26 cellular contexts compared by ENCODE assay signal in the genomic region with DNA sequence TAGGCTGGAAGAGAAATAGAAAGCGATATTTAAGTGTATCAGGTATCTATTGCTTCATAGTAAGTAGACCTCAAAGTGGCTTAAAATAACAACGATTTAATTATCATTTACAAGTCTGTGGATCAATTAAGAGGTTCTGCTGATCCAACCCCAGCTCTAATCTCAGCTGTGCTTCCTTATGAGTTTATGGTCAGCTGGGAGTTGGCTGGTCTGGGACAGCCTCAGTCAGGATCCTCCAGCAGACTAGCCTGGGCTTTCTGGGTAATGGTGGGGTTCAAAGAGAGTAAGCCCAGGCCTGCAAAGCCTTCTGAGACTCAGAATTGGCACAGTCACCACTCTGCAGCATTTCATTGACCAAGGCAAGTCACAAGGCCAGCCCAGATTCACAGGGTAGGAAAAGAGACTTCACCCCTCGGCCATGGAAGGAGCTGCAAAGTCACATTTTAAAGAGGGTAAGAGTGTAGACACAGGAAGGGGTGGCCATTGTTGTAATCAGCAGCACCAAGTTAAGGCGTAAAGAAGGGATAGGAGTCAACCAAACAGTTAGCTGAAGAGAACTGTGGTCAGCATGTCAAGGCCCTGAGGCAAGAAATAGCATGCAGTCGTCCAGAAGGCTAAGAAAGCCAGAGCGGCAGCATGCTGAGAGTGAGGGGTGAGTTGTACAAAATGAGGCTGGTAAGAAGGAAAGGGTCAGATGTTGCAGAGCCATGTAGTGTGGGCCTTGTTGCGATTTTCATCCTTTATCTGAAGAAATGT.
DNase-seq lines count a peak whose midpoint lies in the region; ATAC-seq lines count a peak whose summit lies in the region.
"Had no signal": no experiment of that assay in that cellular context is flagged by ENCODE, and none has a peak within 500 bp of the region (broad histone marks: within the 10 kb centered on the region; RNA-seq: fewer than 3 reads in every experiment).

No MANE protein-coding gene starts in this region.

- POLR2A ChIA-PET in naive thymus-derived CD4-positive, alpha-beta T cell (lab: Charles Lee): interaction anchor here (0.7 to 6.5 kb wide), 11 partner anchors 10 to 380 kb away, joined by 3 to 28 read pairs (median 3); no protein-coding TSS in a partner anchor

- no peaks in the 10 kb centered on the region for H3K27me3 Mint-ChIP-seq in stimulated activated naive CD8-positive, alpha-beta T cell treated with anti-CD3 and anti-CD28 coated beads, Interleukin-15, amount 100 ng/mL, for 72 hours
- no peaks in the 10 kb centered on the region for H3K27me3 Mint-ChIP-seq in naive thymus-derived CD4-positive, alpha-beta T cell
- H3K27me3 Mint-ChIP-seq: B cell had no signal

- no peak overlapping the region for H3K27ac ChIP-seq in naive thymus-derived CD4-positive, alpha-beta T cell (ENCODE audit: low read depth, low read length)

- peaks cover 81% of the 10 kb centered on the region for H3K4me1 Mint-ChIP-seq in stimulated activated naive CD8-positive, alpha-beta T cell treated with anti-CD3 and anti-CD28 coated beads, Interleukin-15, amount 100 ng/mL, for 72 hours
- H3K4me1 Mint-ChIP-seq in naive thymus-derived CD4-positive, alpha-beta T cell: peaks cover 30 to 91% (median 79%) of the 10 kb centered on the region in 7 donors

- peak overlapping the region in 1 of 2 donors; percentile 7 for H3K4me3 Mint-ChIP-seq in stimulated activated naive CD8-positive, alpha-beta T cell treated with anti-CD3 and anti-CD28 coated beads, Interleukin-15, amount 100 ng/mL, for 72 hours
- H3K4me3 Mint-ChIP-seq in naive thymus-derived CD4-positive, alpha-beta T cell: peak overlapping the region in 1 of 10 donors; percentile 11
- H3K4me3 Mint-ChIP-seq: B cell had no signal

- H3K9me3 Mint-ChIP-seq in stimulated activated naive CD8-positive, alpha-beta T cell treated with anti-CD3 and anti-CD28 coated beads, Interleukin-15, amount 100 ng/mL, for 72 hours: no peaks in the 10 kb centered on the region
- peaks cover 0 to 2% (median 0%) of the 10 kb centered on the region in 11 donors for H3K9me3 Mint-ChIP-seq in naive thymus-derived CD4-positive, alpha-beta T cell

- H3K9me3 ChIP-seq in naive thymus-derived CD4-positive, alpha-beta T cell (ENCODE audit: control insufficient read depth in 2 of 3, low read length in 3 of 3): no peaks in the 10 kb centered on the region

- intact Hi-C loops in naive thymus-derived CD4-positive, alpha-beta T cell (cut with micrococcal nuclease): loop anchor here in 1 of 2 donors (5.0 kb wide), 1 partner anchor 77 kb away; no protein-coding TSS in a partner anchor

- no peaks in the 10 kb centered on the region for H3K27me3 ChIP-seq in naive thymus-derived CD4-positive, alpha-beta T cell (ENCODE audit: control insufficient read depth in 2 of 2, insufficient read depth in 2 of 2, low read length in 2 of 2)
- H3K27me3 ChIP-seq: brain microvascular endothelial cell had no signal

- peak overlapping the region; percentile 52 to 61 for H3K27ac Mint-ChIP-seq in stimulated activated naive CD8-positive, alpha-beta T cell treated with anti-CD3 and anti-CD28 coated beads, Interleukin-15, amount 100 ng/mL, for 72 hours
- H3K27ac Mint-ChIP-seq in naive thymus-derived CD4-positive, alpha-beta T cell: peak overlapping the region in 6 of 9 donors; percentile 28 to 96 (median 67)
- H3K27ac Mint-ChIP-seq: B cell, progenitor cell of endocrine pancreas had no signal

- no peaks in the 10 kb centered on the region for H3K36me3 ChIP-seq in naive thymus-derived CD4-positive, alpha-beta T cell (ENCODE audit: control insufficient read depth in 2 of 3, insufficient read depth in 3 of 3, low read length in 3 of 3)
- H3K36me3 ChIP-seq: brain microvascular endothelial cell had no signal

- H3K4me1 ChIP-seq in naive thymus-derived CD4-positive, alpha-beta T cell (ENCODE audit: control insufficient read depth in 2 of 2, insufficient read depth in 2 of 2, low read length in 2 of 2): peaks cover 17 to 45% of the 10 kb centered on the region in 2 donors

- CTCF ChIA-PET in naive thymus-derived CD4-positive, alpha-beta T cell (lab: Charles Lee): no interaction called here

- no peak for ATAC-seq in stimulated activated naive CD8-positive, alpha-beta T cell treated with anti-CD3 and anti-CD28 coated beads, Interleukin-15, amount 100 ng/mL, for 72 hours
- ATAC-seq in stimulated activated naive CD8-positive, alpha-beta T cell treated with anti-CD3 and anti-CD28 coated beads, Interleukin-15, Interleukin-2, amounts not matched to agents 100 U/mL and 50 U/mL, for 24 hours: no peak
- no peak for ATAC-seq in naive thymus-derived CD4-positive, alpha-beta T cell
- ATAC-seq: GM12878, sciatic nerve had no signal

- no peak for DNase-seq in stimulated activated naive CD8-positive, alpha-beta T cell treated with anti-CD3 and anti-CD28 coated beads, Interleukin-15, amount 100 ng/mL, for 72 hours
- no peak for DNase-seq in stimulated activated naive CD8-positive, alpha-beta T cell treated with anti-CD3 and anti-CD28 coated beads, Interleukin-15, Interleukin-2, amounts not matched to agents 100 U/mL and 50 U/mL, for 24 hours
- DNase-seq in RPMI7951 (ENCODE audit: low read depth) (peak; percentile 83), NCI-H345 (lab: John Stamatoyannopoulos, UW) (no peak), COLO668 (lab: John Stamatoyannopoulos, UW; ENCODE audit: unreplicated experiment) (no peak), dermis blood vessel endothelial cell (no peak), NCI-H526 treated with DMSO at 0.1 percent for 48 hours (lab: John Stamatoyannopoulos, UW) (no peak)
- no peak for DNase-seq in naive thymus-derived CD4-positive, alpha-beta T cell
- DNase-seq: activated CD4-positive, alpha-beta T cell treated with anti-CD3 and anti-CD28 coated beads for 1 hour; activated CD8-positive, alpha-beta memory T cell treated with anti-CD3 and anti-CD28 coated beads for 24 hours; activated gamma-delta T cell treated with Interleukin-2 at 50 U/mL for 16 hours; activated T-cell treated with anti-CD3 and anti-CD28 coated beads, Interleukin-2, amount 50 U/mL, for 1 hour; amniotic stem cell; brain microvascular endothelial cell; COR-L47; DMS79 treated with DMSO at 0.1 percent for 48 hours; MV-4-11; NCI-H1436 treated with DMSO at 0.1 percent for 48 hours; NCI-H2107; OCI-M1; stimulated activated naive CD4-positive, alpha-beta T cell treated with Interleukin-2 at 50 U/mL for 16 hours; T-helper 2 cell had no signal

- peaks cover 0 to 5% (median 0%) of the 10 kb centered on the region in 5 donors for H3K36me3 Mint-ChIP-seq in naive thymus-derived CD4-positive, alpha-beta T cell

- H3K4me3 ChIP-seq in naive thymus-derived CD4-positive, alpha-beta T cell (ENCODE audit: low read length): no peak overlapping the region
- H3K4me3 ChIP-seq: GM12878 had no signal
